Comparison of ENCODE assay signal across 27 cellular contexts in the genomic region with DNA sequence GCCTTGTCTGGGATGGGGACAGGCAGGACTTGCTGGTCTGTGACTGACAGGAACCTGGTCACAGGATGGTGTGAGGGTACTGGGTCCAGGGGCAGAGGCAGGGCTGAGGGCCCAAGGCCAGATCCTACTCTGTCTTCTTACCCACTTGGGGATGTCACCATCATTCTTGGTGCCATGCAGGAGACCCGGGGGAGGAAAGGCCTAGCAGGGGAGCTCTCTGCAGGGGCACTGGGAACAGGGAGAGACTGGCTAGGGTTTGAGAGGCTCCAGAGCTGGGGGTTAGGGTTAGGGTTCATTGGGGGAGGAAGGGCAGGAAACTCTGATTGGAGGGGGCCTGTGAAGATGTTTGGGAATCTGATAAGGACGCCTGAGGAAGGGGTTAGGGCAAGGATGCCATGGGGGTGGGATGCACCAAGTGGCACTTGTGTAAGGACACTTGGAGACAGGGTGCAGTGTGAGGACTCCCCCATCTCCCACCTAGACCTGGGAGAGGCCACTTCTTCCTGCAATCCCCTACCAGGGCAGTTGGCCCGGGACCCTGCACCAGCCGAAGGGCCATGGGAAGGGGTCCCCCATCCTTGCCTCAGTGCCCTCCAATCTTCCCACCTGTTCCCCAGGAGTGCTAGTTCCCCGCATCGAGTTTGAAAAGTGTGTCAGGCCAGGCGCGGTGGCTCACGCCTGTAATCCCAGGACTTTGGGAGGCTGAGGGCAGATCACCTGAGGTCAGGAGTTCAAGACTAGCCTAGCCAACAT. TPM values are rescaled to one million over a fixed set of nuclear protein-coding genes. Genes with fewer than 3 reads are reported as not detected.
"Had no signal": no experiment of that assay in that cellular context is flagged by ENCODE, and none has a peak within 500 bp of the region (broad histone marks: within the 10 kb centered on the region; RNA-seq: fewer than 3 reads in every experiment).

No MANE protein-coding gene starts in this region.

- H3K9me3 ChIP-seq: lower lobe of right lung, ovary, psoas muscle, tibial nerve had no signal

- H3K27me3 Mint-ChIP-seq: brain had no signal

- H3K27ac Mint-ChIP-seq: activated B cell treated with CpG ODN at 0.5 μM for 24 hours; activated CD4-positive, alpha-beta memory T cell treated with anti-CD3 and anti-CD28 coated beads for 36 hours; activated CD4-positive, alpha-beta T cell treated with anti-CD3 and anti-CD28 coated beads for 36 hours; activated naive CD4-positive, alpha-beta T cell treated with anti-CD3 and anti-CD28 coated beads, Interleukin-2, amount 50 U/mL, for 72 hours; naive B cell had no signal

- H3K36me3 ChIP-seq: lower lobe of right lung, ovary had no signal

- H3K27ac ChIP-seq: hepatocyte, lower lobe of right lung, ovary, psoas muscle, tibial nerve had no signal

- H3K4me3 ChIP-seq: hepatocyte, lower lobe of right lung, ovary, psoas muscle, tibial nerve had no signal

- H3K79me2 ChIP-seq: hepatocyte had no signal

- H3K4me3 Mint-ChIP-seq: activated B cell treated with CpG ODN at 0.5 μM for 24 hours; activated CD4-positive, alpha-beta memory T cell treated with anti-CD3 and anti-CD28 coated beads for 36 hours had no signal

- H3K9me3 Mint-ChIP-seq: activated CD4-positive, alpha-beta memory T cell treated with anti-CD3 and anti-CD28 coated beads for 36 hours; immature natural killer cell; stimulated activated naive CD8-positive, alpha-beta T cell treated with anti-CD3 and anti-CD28 coated beads, Interleukin-15, amount 100 ng/mL, for 72 hours had no signal

- H3K36me3 Mint-ChIP-seq: activated CD4-positive, alpha-beta memory T cell treated with anti-CD3 and anti-CD28 coated beads for 36 hours; activated naive CD4-positive, alpha-beta T cell treated with anti-CD3 and anti-CD28 coated beads, Interleukin-2, amount 50 U/mL, for 72 hours; immature natural killer cell had no signal

- H3K4me2 ChIP-seq: hepatocyte had no signal

- H2AFZ ChIP-seq: hepatocyte had no signal

- DNase-seq: activated B cell treated with CpG ODN at 0.5 μM for 24 hours; activated CD4-positive, alpha-beta memory T cell treated with anti-CD3 and anti-CD28 coated beads for 36 hours; activated CD4-positive, alpha-beta T cell treated with anti-CD3 and anti-CD28 coated beads for 36 hours; activated effector memory CD4-positive, alpha-beta T cell treated with Interleukin-2 at 50 U/mL for 16 hours; activated T-cell treated with anti-CD3 and anti-CD28 coated beads, Interleukin-2, amount 50 U/mL, for 48 hours; aorta; central memory CD4-positive, alpha-beta T cell; dermis blood vessel endothelial cell; effector CD8-positive, alpha-beta T cell; foreskin melanocyte; immature natural killer cell; lower lobe of right lung; naive B cell; stimulated activated CD4-positive, alpha-beta T cell treated with anti-CD3 and anti-CD28 coated beads, Interleukin-12 subunit alpha, Interleukin-12 subunit beta, amount 100 ng/mL, for 4 hours; stimulated activated CD4-positive, alpha-beta T cell treated with anti-CD3 and anti-CD28 coated beads, Interleukin-4, amount 100 ng/mL, for 4 hours; stimulated activated naive CD8-positive, alpha-beta T cell treated with anti-CD3 and anti-CD28 coated beads, Interleukin-15, amount 100 ng/mL, for 72 hours; T-helper 9 cell had no signal

- H3K27me3 ChIP-seq: ovary had no signal

RNA-seq across cellular contexts. Expression of gene PRR36, which starts 6.9 kb away (rescaled TPM):
- total RNA-seq: activated B cell treated with CpG ODN at 0.5 μM for 24 hours, dermis blood vessel endothelial cell, mesenteric fat pad, psoas muscle, skeletal muscle tissue had no signal
- polyA plus RNA-seq: immature natural killer cell, psoas muscle had no signal

RNA-seq across cellular contexts. Expression of gene LRRC8E, which starts 21.0 kb away (rescaled TPM):
- total RNA-seq: activated B cell treated with CpG ODN at 0.5 μM for 24 hours; activated CD4-positive, alpha-beta memory T cell treated with anti-CD3 and anti-CD28 coated beads for 36 hours; activated CD4-positive, alpha-beta T cell treated with anti-CD3 and anti-CD28 coated beads for 36 hours; activated naive CD4-positive, alpha-beta T cell treated with anti-CD3 and anti-CD28 coated beads, Interleukin-2, amount 50 U/mL, for 72 hours; T-helper 1 cell treated with Interleukin-12 subunit alpha and Interleukin-12 subunit beta and Interleukin-4 antibody, amounts not matched to agents 30 ng/mL and 1 ng/mL, for 36 hours had no signal
- polyA plus RNA-seq: aorta, immature natural killer cell had no signal

RNA-seq across cellular contexts. Expression of gene TGFBR3L, which starts 47.4 kb away (rescaled TPM):
- total RNA-seq: activated B cell treated with CpG ODN at 0.5 μM for 24 hours, dermis blood vessel endothelial cell, hepatocyte, mesenteric fat pad, tibial nerve, urinary bladder had no signal
